20 cellular contexts compared by ENCODE assay signal in genomic region chrX:20042221-20042620, GRCh38. TPM values are rescaled to one million over a fixed set of nuclear protein-coding genes. Genes with fewer than 3 reads are reported as not detected.
DNase-seq lines count a peak whose midpoint lies in the region; ATAC-seq and TF ChIP-seq lines count a peak whose summit lies in the region.
"Had no signal": no experiment of that assay in that cellular context is flagged by ENCODE, and none has a peak within 500 bp of the region (broad histone marks: within the 10 kb centered on the region; RNA-seq: fewer than 3 reads in every experiment).

No MANE protein-coding gene starts in this region.

- intact Hi-C loops in PC-3 (cut with micrococcal nuclease) (no loop called here), left ventricle myocardium superior (cut with micrococcal nuclease) (no loop called here)

- POLR2A ChIA-PET in PC-3 (lab: Charles Lee; ENCODE audit: unreplicated experiment), result no interaction called here

- H3K9me3 ChIP-seq in PC-3 (ENCODE audit: low read length), result no peaks in the 10 kb centered on the region
- H3K9me3 ChIP-seq in gastroesophageal sphincter, result no peaks in the 10 kb centered on the region

- H3K27me3 ChIP-seq in PC-3 (ENCODE audit: low read length) (no peaks in the 10 kb centered on the region), gastroesophageal sphincter (no peaks in the 10 kb centered on the region)

- H3F3A ChIP-seq in PC-3 (ENCODE audit: low read length, unreplicated experiment), result no peaks in the 10 kb centered on the region

- BruUV-seq in PC-3 (replicated peaks; lab: Mats Ljungman, UMichigan), result no TSS peak

- CTCF ChIA-PET in PC-3 (lab: Charles Lee), result no interaction called here

- H3K9me2 ChIP-seq in PC-3 (replicated peaks; ENCODE audit: low read length), result no peaks in the 10 kb centered on the region

- no peak overlapping the region for H3K9ac ChIP-seq in PC-3 (ENCODE audit: low read length)
- H3K9ac ChIP-seq: KMS-11 had no signal

- H3K4me1 ChIP-seq in PC-3 (ENCODE audit: insufficient read depth, low read length) (peaks cover 8% of the 10 kb centered on the region; the same call in 1 of the 2 replicates), gastroesophageal sphincter (no peaks in the 10 kb centered on the region)

- no peak overlapping the region for H3K27ac ChIP-seq in PC-3 (ENCODE audit: low read length)
- H3K27ac ChIP-seq in gastroesophageal sphincter, result no peak overlapping the region
- H3K27ac ChIP-seq: KMS-11 had no signal

- peak; percentile 17 for DNase-seq in AG08395 (ENCODE audit: low spot score)
- DNase-seq in EH (ENCODE audit: low read depth), result peak; percentile 3
- DNase-seq in PC-3, result peak; percentile 59
- DNase-seq in myocyte (ENCODE audit: low read depth), result peak; percentile 2
- no peak for DNase-seq in left ventricle myocardium superior
- no peak for DNase-seq in middle frontal gyrus (ENCODE audit: extremely low spot score, low spot score)
- DNase-seq: CD4-positive, CD25-positive, alpha-beta regulatory T cell; IMR-90; MV-4-11; NCI-H1105 treated with DMSO at 0.1 percent for 48 hours; NCI-H1694; NCI-H2081; NCI-H2171 treated with DMSO at 0.1 percent for 48 hours; NCI-H526 treated with DMSO at 0.1 percent for 48 hours; OCI-M1; Right ventricle myocardium superior; SW 1271 had no signal

- no peaks in the 10 kb centered on the region for H3K36me3 ChIP-seq in PC-3 (ENCODE audit: low read depth, low read length)
- no peaks in the 10 kb centered on the region for H3K36me3 ChIP-seq in gastroesophageal sphincter

- 95% methylated on average over 4 of the region's 7 CpGs; no CpG with 5 or more reads in 1 of the 2 donors for WGBS in gastroesophageal sphincter (ENCODE audit: low coverage in 1 of 2), 2 donors

- H3K79me2 ChIP-seq in PC-3 (ENCODE audit: low read length), result no peaks in the 10 kb centered on the region

- no peak for TF ChIP-seq POLR2A in gastroesophageal sphincter (IDR thresholded peaks at IDR 0.05)

- ATAC-seq in PC-3 (peak; percentile 59; the same call in 1 of the 2 replicates), left ventricle myocardium superior (no peak), gastroesophageal sphincter (no peak)
- ATAC-seq: HCT116 had no signal

- H4K20me1 ChIP-seq in PC-3 (ENCODE audit: low read length), result no peaks in the 10 kb centered on the region

- 0 out of 2 replicates have a peak overlapping the region, but pooled peaks have one; percentile 23 for H3K4me2 ChIP-seq in PC-3 (ENCODE audit: low read length)
- H3K4me2 ChIP-seq: KMS-11 had no signal

- H2AFZ ChIP-seq in PC-3 (ENCODE audit: low read length), result no peak overlapping the region

- H3K4me3 ChIP-seq in PC-3 (ENCODE audit: low read length), result no peak overlapping the region
- H3K4me3 ChIP-seq in gastroesophageal sphincter, result no peak overlapping the region

- TF ChIP-seq EP300 in gastroesophageal sphincter (IDR thresholded peaks at IDR 0.05), result no peak

- TF ChIP-seq CTCF in PC-3 (conservative IDR thresholded peaks at IDR 0.05; ENCODE audit: low read depth, low read length) (no peak), gastroesophageal sphincter (IDR thresholded peaks at IDR 0.05) (no peak)

RNA-seq across cellular contexts. Expression of gene BCLAF3, which starts 51.4 kb away (rescaled TPM):
- total RNA-seq in PC-3 (2014; rRNA removed) (5.4 and 6.9 TPM in 2 replicates), myocyte (2.6 and 4.2 TPM in 2 replicates), left ventricle myocardium superior (7.0 TPM), gastroesophageal sphincter (10 to 100 TPM in 1 of 4 donors, 1 to 10 TPM in 3; 5.9 to 22.6 (median 9.6) TPM)
- polyA plus RNA-seq in myocyte (2012), result 2.6 TPM

Comparison
In these comparisons a context has a peak if more than half of its experiments do, and no peak if none do; other contexts are left out.
1. DNase-seq: peak in AG08395 (single experiment), EH (single experiment), PC-3 (single experiment) and myocyte (single experiment); none in left ventricle myocardium superior (single experiment) and middle frontal gyrus (single experiment).